Comparison of ENCODE assay signal across 1 cellular context in genomic region chrX:11109968-11110367, GRCh38.
TF ChIP-seq lines count a peak whose summit lies in the region.

No MANE protein-coding gene starts in this region.

TF ChIP-seq in IMR-90, 13 proteins besides CTCF, POLR2A, EP300 and RAD21 (continued from another document):
- TF ChIP-seq MAFK (IDR thresholded peaks at IDR 0.05; ENCODE audit: low read depth, low read length): no peak
- TF ChIP-seq USF2 (IDR thresholded peaks at IDR 0.05; ENCODE audit: low read depth, low read length): no peak
- no peak for TF ChIP-seq RCOR1 (IDR thresholded peaks at IDR 0.05; ENCODE audit: insufficient replicate concordance, low read length)
- no peak for TF ChIP-seq CEBPB (IDR thresholded peaks at IDR 0.05; ENCODE audit: low read depth, low read length)
- TF ChIP-seq, protein P1, sequence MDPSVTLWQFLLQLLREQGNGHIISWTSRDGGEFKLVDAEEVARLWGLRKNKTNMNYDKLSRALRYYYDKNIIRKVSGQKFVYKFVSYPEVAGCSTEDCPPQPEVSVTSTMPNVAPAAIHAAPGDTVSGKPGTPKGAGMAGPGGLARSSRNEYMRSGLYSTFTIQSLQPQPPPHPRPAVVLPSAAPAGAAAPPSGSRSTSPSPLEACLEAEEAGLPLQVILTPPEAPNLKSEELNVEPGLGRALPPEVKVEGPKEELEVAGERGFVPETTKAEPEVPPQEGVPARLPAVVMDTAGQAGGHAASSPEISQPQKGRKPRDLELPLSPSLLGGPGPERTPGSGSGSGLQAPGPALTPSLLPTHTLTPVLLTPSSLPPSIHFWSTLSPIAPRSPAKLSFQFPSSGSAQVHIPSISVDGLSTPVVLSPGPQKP (IDR thresholded peaks at IDR 0.05; ENCODE audit: borderline replicate concordance, low read depth, low read length): no peak
- no peak for TF ChIP-seq RFX5 (IDR thresholded peaks at IDR 0.05; ENCODE audit: low read depth, low read length)
- TF ChIP-seq BHLHE40 (IDR thresholded peaks at IDR 0.05; ENCODE audit: low read depth, low read length): no peak
- no peak for TF ChIP-seq MAZ (IDR thresholded peaks at IDR 0.05; ENCODE audit: borderline replicate concordance, low read depth, low read length)
TF ChIP-seq in IMR-90: peak in this region for 0.
